1 cellular context compared by ENCODE assay signal in genomic region chr20:64099880-64100565, GRCh38.
A peak's percentile ranks its signal among the peaks of the same experiment; 100 is the strongest.
TF ChIP-seq lines count a peak whose summit lies in the region.

No MANE protein-coding gene starts in this region.

TF ChIP-seq in GM12878, 131 proteins besides CTCF, POLR2A, EP300 and RAD21 (continued from another document):
- TF ChIP-seq, protein P1, sequence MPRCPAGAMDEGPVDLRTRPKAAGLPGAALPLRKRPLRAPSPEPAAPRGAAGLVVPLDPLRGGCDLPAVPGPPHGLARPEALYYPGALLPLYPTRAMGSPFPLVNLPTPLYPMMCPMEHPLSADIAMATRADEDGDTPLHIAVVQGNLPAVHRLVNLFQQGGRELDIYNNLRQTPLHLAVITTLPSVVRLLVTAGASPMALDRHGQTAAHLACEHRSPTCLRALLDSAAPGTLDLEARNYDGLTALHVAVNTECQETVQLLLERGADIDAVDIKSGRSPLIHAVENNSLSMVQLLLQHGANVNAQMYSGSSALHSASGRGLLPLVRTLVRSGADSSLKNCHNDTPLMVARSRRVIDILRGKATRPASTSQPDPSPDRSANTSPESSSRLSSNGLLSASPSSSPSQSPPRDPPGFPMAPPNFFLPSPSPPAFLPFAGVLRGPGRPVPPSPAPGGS (IDR thresholded peaks at IDR 0.05; ENCODE audit: borderline replicate concordance, insufficient read depth, low read depth, low read length, poor library complexity, severe bottlenecking): no peak
- TF ChIP-seq BMI1 (IDR thresholded peaks at IDR 0.05; ENCODE audit: borderline replicate concordance) (no peak), JUNB (IDR thresholded peaks at IDR 0.05) (no peak), JUND (IDR thresholded peaks at IDR 0.05; ENCODE audit: low read depth, low read length) (no peak), NBN (IDR thresholded peaks at IDR 0.05) (peak; percentile 66; the same call in 1 of the 2 replicates), SMC3 (IDR thresholded peaks at IDR 0.05; ENCODE audit: borderline replicate concordance, low read length) (no peak), NFIC (IDR thresholded peaks at IDR 0.05; ENCODE audit: low read depth, low read length) (no peak), TCF7 (IDR thresholded peaks at IDR 0.05; ENCODE audit: borderline replicate concordance) (no peak), SUPT20H (IDR thresholded peaks at IDR 0.05; ENCODE audit: borderline replicate concordance, control insufficient read depth, low read depth, low read length) (no peak), E2F4 (IDR thresholded peaks at IDR 0.05; ENCODE audit: low read depth, low read length) (no peak), ETV6 (conservative IDR thresholded peaks at IDR 0.05 in 1 of 2, IDR thresholded peaks at IDR 0.05 in 1 of 2; ENCODE audit: borderline replicate concordance in 1 of 2, low read depth in 1 of 2) (no peak), ZNF207 (IDR thresholded peaks at IDR 0.05; ENCODE audit: borderline replicate concordance) (no peak)
- TF ChIP-seq, protein P2, sequence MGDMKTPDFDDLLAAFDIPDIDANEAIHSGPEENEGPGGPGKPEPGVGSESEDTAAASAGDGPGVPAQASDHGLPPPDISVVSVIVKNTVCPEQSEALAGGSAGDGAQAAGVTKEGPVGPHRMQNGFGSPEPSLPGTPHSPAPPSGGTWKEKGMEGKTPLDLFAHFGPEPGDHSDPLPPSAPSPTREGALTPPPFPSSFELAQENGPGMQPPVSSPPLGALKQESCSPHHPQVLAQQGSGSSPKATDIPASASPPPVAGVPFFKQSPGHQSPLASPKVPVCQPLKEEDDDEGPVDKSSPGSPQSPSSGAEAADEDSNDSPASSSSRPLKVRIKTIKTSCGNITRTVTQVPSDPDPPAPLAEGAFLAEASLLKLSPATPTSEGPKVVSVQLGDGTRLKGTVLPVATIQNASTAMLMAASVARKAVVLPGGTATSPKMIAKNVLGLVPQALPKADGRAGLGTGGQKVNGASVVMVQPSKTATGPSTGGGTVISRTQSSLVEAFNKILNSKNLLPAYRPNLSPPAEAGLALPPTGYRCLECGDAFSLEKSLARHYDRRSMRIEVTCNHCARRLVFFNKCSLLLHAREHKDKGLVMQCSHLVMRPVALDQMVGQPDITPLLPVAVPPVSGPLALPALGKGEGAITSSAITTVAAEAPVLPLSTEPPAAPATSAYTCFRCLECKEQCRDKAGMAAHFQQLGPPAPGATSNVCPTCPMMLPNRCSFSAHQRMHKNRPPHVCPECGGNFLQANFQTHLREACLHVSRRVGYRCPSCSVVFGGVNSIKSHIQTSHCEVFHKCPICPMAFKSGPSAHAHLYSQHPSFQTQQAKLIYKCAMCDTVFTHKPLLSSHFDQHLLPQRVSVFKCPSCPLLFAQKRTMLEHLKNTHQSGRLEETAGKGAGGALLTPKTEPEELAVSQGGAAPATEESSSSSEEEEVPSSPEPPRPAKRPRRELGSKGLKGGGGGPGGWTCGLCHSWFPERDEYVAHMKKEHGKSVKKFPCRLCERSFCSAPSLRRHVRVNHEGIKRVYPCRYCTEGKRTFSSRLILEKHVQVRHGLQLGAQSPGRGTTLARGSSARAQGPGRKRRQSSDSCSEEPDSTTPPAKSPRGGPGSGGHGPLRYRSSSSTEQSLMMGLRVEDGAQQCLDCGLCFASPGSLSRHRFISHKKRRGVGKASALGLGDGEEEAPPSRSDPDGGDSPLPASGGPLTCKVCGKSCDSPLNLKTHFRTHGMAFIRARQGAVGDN (IDR thresholded peaks at IDR 0.05): 0 out of 2 replicates have a peak, but pooled peaks have one; percentile 24
TF ChIP-seq in GM12878: peak in this region for 17.
